In the genomic region with DNA sequence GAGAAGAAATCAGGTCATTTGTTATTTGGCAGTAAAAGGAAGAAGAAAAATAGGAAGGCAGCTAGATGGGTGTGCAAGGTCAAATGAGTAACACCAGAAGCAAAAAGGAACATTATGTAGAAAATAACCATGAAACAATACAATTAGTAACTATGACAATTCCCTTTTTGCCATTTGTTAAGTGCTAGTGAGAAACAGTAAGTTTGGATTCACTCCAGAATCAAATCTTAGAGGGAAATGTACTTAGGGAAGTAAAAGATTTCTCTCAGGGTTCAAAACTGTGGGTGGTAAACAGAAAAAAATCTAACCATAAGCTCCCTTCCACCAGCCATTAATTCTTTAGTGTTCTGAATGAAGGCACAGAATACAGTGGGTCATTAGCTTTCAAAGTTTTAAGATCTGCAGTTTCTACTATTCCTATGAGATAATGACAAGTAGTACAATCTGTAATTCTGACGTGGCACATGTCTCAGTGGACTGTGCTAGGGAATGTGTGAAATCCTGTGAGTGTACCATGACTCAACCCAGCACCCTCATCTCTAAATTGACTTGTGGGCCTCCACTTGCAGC, we compare ENCODE assay signal across 8 cellular contexts. TPM values are rescaled to one million over a fixed set of nuclear protein-coding genes. Genes with fewer than 3 reads are reported as not detected.
A peak's percentile ranks its signal among the peaks of the same experiment; 100 is the strongest.
DNase-seq lines count a peak whose midpoint lies in the region; ATAC-seq and TF ChIP-seq lines count a peak whose summit lies in the region.

No MANE protein-coding gene starts in this region.

- H3K27ac ChIP-seq in thoracic aorta, result peak overlapping the region in 1 of 2 donors; percentile 49

- no peaks in the 10 kb centered on the region for H3K36me3 ChIP-seq in thoracic aorta

- no peaks in the 10 kb centered on the region for H3K27me3 Mint-ChIP-seq in activated T-helper 17 cell treated with anti-CD3 and anti-CD28 coated beads, Interleukin-2, amount 50 U/mL, for 72 hours

- H3K9me3 Mint-ChIP-seq in activated T-helper 17 cell treated with anti-CD3 and anti-CD28 coated beads, Interleukin-2, amount 50 U/mL, for 72 hours, result no peaks in the 10 kb centered on the region

- peaks cover 52% of the 10 kb centered on the region for H3K4me1 Mint-ChIP-seq in activated T-helper 17 cell treated with anti-CD3 and anti-CD28 coated beads, Interleukin-2, amount 50 U/mL, for 72 hours

- TF ChIP-seq CTCF in thoracic aorta (IDR thresholded peaks at IDR 0.05), result no peak

- H3K4me3 Mint-ChIP-seq in activated T-helper 17 cell treated with anti-CD3 and anti-CD28 coated beads, Interleukin-2, amount 50 U/mL, for 72 hours, result peak overlapping the region; percentile 45

- peak; percentile 80 for ATAC-seq in Right ventricle myocardium inferior
- peak; percentile 100 for ATAC-seq in activated T-helper 17 cell treated with anti-CD3 and anti-CD28 coated beads, Interleukin-2, amount 50 U/mL, for 72 hours (replicated peaks)
- peak; percentile 49 for ATAC-seq in thoracic aorta (ENCODE audit: insufficient number of reproducible peaks, low FRiP score, low read depth)
- no peak for ATAC-seq in HG03521 (IDR thresholded peaks at IDR 0.05; ENCODE audit: unreplicated experiment)
- no peak for ATAC-seq in GM19023 (IDR thresholded peaks at IDR 0.05; ENCODE audit: unreplicated experiment)

- no peaks in the 10 kb centered on the region for H3K9me3 ChIP-seq in thoracic aorta

- H3K36me3 Mint-ChIP-seq in activated T-helper 17 cell treated with anti-CD3 and anti-CD28 coated beads, Interleukin-2, amount 50 U/mL, for 72 hours (ENCODE audit: low read depth), result no peaks in the 10 kb centered on the region

- H3K4me1 ChIP-seq in thoracic aorta (ENCODE audit: control insufficient read depth in 1 of 2, low read depth in 2 of 2), result peaks cover 39 to 53% of the 10 kb centered on the region in 2 donors

- DNase-seq in Right ventricle myocardium inferior (ENCODE audit: missing footprints), result no peak
- no peak for DNase-seq in cardiac septum (ENCODE audit: low spot score)
- DNase-seq in hepatic stellate cell (ENCODE audit: low spot score), result peak; percentile 39
- peak; percentile 15 for DNase-seq in thoracic aorta (ENCODE audit: low spot score)
- DNase-seq in islet precursor cell, result no peak

- no peaks in the 10 kb centered on the region for H3K27me3 ChIP-seq in thoracic aorta (replicated peaks; ENCODE audit: insufficient read depth)

- H3K27ac Mint-ChIP-seq in activated T-helper 17 cell treated with anti-CD3 and anti-CD28 coated beads, Interleukin-2, amount 50 U/mL, for 72 hours, result peak overlapping the region; percentile 37

- H3K4me3 ChIP-seq in thoracic aorta, result no peak overlapping the region

- intact Hi-C loops in Right ventricle myocardium inferior (cut with DNase I) (no loop called here), cardiac septum (cut with DNase I) (no loop called here)

RNA-seq across cellular contexts. Expression of gene REPS1, which starts 17.1 kb away (rescaled TPM):
- 31.1 TPM for total RNA-seq in Right ventricle myocardium inferior
- total RNA-seq in cardiac septum, result 43.0 TPM
- total RNA-seq in activated T-helper 17 cell treated with anti-CD3 and anti-CD28 coated beads, Interleukin-2, amount 50 U/mL, for 72 hours, result 10 to 100 TPM; 51.7 to 52.5 TPM
- 10 to 100 TPM; 43.1 to 86.0 TPM for total RNA-seq in thoracic aorta

RNA-seq across cellular contexts. Expression of gene ABRACL, which starts 57.6 kb away (rescaled TPM):
- 7.9 TPM for total RNA-seq in Right ventricle myocardium inferior
- 5.7 TPM for total RNA-seq in cardiac septum
- total RNA-seq in activated T-helper 17 cell treated with anti-CD3 and anti-CD28 coated beads, Interleukin-2, amount 50 U/mL, for 72 hours, result 100 to 1,000 TPM in 1 of 2 donors, 10 to 100 TPM in 1; 94.3 to 186 TPM
- total RNA-seq in thoracic aorta, result 10 to 100 TPM; 21.8 to 37.5 TPM

Comparison
In these comparisons a context has a peak if more than half of its experiments do, and no peak if none do; other contexts are left out.
1. ATAC-seq: peak in Right ventricle myocardium inferior (single experiment), activated T-helper 17 cell treated with anti-CD3 and anti-CD28 coated beads, Interleukin-2, amount 50 U/mL, for 72 hours (single experiment) and thoracic aorta (single experiment); none in HG03521 (single experiment) and GM19023 (single experiment).
2. DNase-seq: peak in hepatic stellate cell (single experiment) and thoracic aorta (single experiment); none in Right ventricle myocardium inferior (single experiment), cardiac septum (single experiment) and islet precursor cell (single experiment).